33 cellular contexts compared by ENCODE assay signal in genomic region chr20:4303136-4303535, GRCh38. TPM values are rescaled to one million over a fixed set of nuclear protein-coding genes. Genes with fewer than 3 reads are reported as not detected.
DNase-seq lines count a peak whose midpoint lies in the region; ATAC-seq, FAIRE-seq and TF ChIP-seq lines count a peak whose summit lies in the region.
"Had no signal": no experiment of that assay in that cellular context is flagged by ENCODE, and none has a peak within 500 bp of the region (broad histone marks: within the 10 kb centered on the region; RNA-seq: fewer than 3 reads in every experiment).

No MANE protein-coding gene starts in this region.

- no peaks in the 10 kb centered on the region for H3K27me3 ChIP-seq in right atrium auricular region
- H3K27me3 ChIP-seq in H1 (replicated peaks in 1 of 4; ENCODE audit: control insufficient read depth in 3 of 4, extremely low read depth in 1 of 4, insufficient read depth in 3 of 4, low read length in 3 of 4): no peaks in the 10 kb centered on the region
- H3K27me3 ChIP-seq in Caco-2 (replicated peaks; ENCODE audit: control insufficient read depth, insufficient read depth, low read length): no peaks in the 10 kb centered on the region
- H3K27me3 ChIP-seq: BE2C, BLaER1 had no signal

- H2BK120ac ChIP-seq in H1 (replicated peaks; ENCODE audit: low read depth, low read length): no peak overlapping the region

- WGBS in H1 (ENCODE audit: extremely low coverage in 1 of 2, insufficient coverage in 1 of 2, insufficient read length in 1 of 2, insufficient replicate concordance in 2 of 2, low coverage in 1 of 2, low lambda C conversion rate in 2 of 2, missing lambda C conversion rate in 1 of 2), 2 experiments: 86% methylated on average over 7 of the region's 7 CpGs; no CpG with 5 or more reads in 1 of the 2 experiments

- ATAC-seq in Right ventricle myocardium superior (ENCODE audit: poor library complexity) (no peak), T-helper 17 cell (no peak)
- ATAC-seq: GM12878 had no signal

- no peak overlapping the region for H3K4me2 ChIP-seq in H1 (ENCODE audit: insufficient read depth in 1 of 2, low read depth in 2 of 2, low read length in 2 of 2)
- H3K4me2 ChIP-seq: BLaER1 had no signal

- H2BK5ac ChIP-seq in H1 (ENCODE audit: low read depth, low read length): no peak overlapping the region

- H3K56ac ChIP-seq in H1 (replicated peaks; ENCODE audit: insufficient read length, low read depth, low read length): no peak overlapping the region

- 0 out of 2 replicates have a peak overlapping the region, but pooled peaks have one; percentile 57 for H2AFZ ChIP-seq in H1 (ENCODE audit: low read length)

- no peak overlapping the region for H3K4me3 Mint-ChIP-seq in osteocyte (ENCODE audit: unreplicated experiment)
- no peak overlapping the region for H3K4me3 Mint-ChIP-seq in T-helper 17 cell
- H3K4me3 Mint-ChIP-seq in Caco-2 (ENCODE audit: unreplicated experiment): no peak overlapping the region
- H3K4me3 Mint-ChIP-seq: CD14-positive monocyte; CD4-positive, alpha-beta memory T cell; CD4-positive, CD25-positive, alpha-beta regulatory T cell; CD8-positive, alpha-beta memory T cell had no signal

- TF ChIP-seq EP300 in H1 (IDR thresholded peaks at IDR 0.05; ENCODE audit: borderline replicate concordance in 1 of 2, low read depth in 2 of 2, low read length in 2 of 2): no peak

- H3K9ac ChIP-seq in H1 (replicated peaks in 1 of 4; ENCODE audit: extremely low read depth in 1 of 4, low read depth in 3 of 4, low read length in 3 of 4): peak overlapping the region in 1 of 4 experiments; percentile 37; a peak in 1 of 7 replicates
- H3K9ac ChIP-seq: BLaER1 had no signal

- H4K5ac ChIP-seq in H1 (ENCODE audit: insufficient read length, low read depth, low read length): no peak overlapping the region

- DNase-seq in right atrium auricular region (ENCODE audit: low spot score): peak; percentile 54
- DNase-seq in Right ventricle myocardium superior: no peak
- peak in 1 of 2 experiments; percentile 31 for DNase-seq in H1 (ENCODE audit: low read depth in 1 of 2, low spot score in 2 of 2)
- DNase-seq in islet precursor cell: peak; percentile 17
- DNase-seq in osteocyte (ENCODE audit: extremely low spot score, unreplicated experiment): peak; percentile 73
- DNase-seq in NCI-H82 (lab: John Stamatoyannopoulos, UW): no peak
- no peak for DNase-seq in T-helper 17 cell
- no peak for DNase-seq in Caco-2
- DNase-seq: 8988T; ACHN; BE2C; C1 segment of cervical spinal cord; Calu3; CD4-positive, alpha-beta memory T cell; CD4-positive, CD25-positive, alpha-beta regulatory T cell; CD8-positive, alpha-beta memory T cell; COR-L47; DMS153; DMS53; DMS79; DND-41; EL; GDM1 had no signal

- CTCF ChIA-PET in H1 (lab: Charles Lee; ENCODE audit: partially characterized antibody): no interaction called here
- CTCF ChIA-PET in Caco-2 (lab: Charles Lee): no interaction called here

- H3K23ac ChIP-seq in H1 (ENCODE audit: insufficient read length): no peak overlapping the region

- no peak for FAIRE-seq in H1 (lab: Jason Lieb, UNC)
- FAIRE-seq: A204.1, D721Med, GM12878, GM12892, GM18507, GM19239 had no signal

- no peak overlapping the region for H2AK5ac ChIP-seq in H1 (ENCODE audit: low read depth, low read length)

- no peak overlapping the region for H3K4me3 ChIP-seq in right atrium auricular region
- H3K4me3 ChIP-seq in H1 (ENCODE audit: extremely low read depth in 1 of 4, insufficient read depth in 2 of 4, low read depth in 3 of 4, low read length in 4 of 4): no peak overlapping the region
- no peak overlapping the region for H3K4me3 ChIP-seq in Caco-2 (ENCODE audit: low read depth, low read length)
- H3K4me3 ChIP-seq: BLaER1, GM12878 had no signal

- no peaks in the 10 kb centered on the region for H3K9me3 Mint-ChIP-seq in osteocyte (ENCODE audit: unreplicated experiment)
- H3K9me3 Mint-ChIP-seq in Caco-2 (ENCODE audit: unreplicated experiment): peaks cover 11% of the 10 kb centered on the region
- H3K9me3 Mint-ChIP-seq: CD8-positive, alpha-beta memory T cell had no signal

- TF ChIP-seq POLR2A in H1 (IDR thresholded peaks at IDR 0.05; ENCODE audit: control extremely low read depth in 1 of 2, low read depth in 2 of 2, low read length in 2 of 2): no peak

- no peaks in the 10 kb centered on the region for H3K9me3 ChIP-seq in right atrium auricular region
- no peaks in the 10 kb centered on the region for H3K9me3 ChIP-seq in H1 (ENCODE audit: insufficient read depth in 2 of 2, low read depth in 1 of 2, low read length in 1 of 2)
- H3K9me3 ChIP-seq in T-helper 17 cell (ENCODE audit: control insufficient read depth, low read length, poor library complexity, severe bottlenecking): no peaks in the 10 kb centered on the region
- H3K9me3 ChIP-seq in Caco-2: no peaks in the 10 kb centered on the region
- H3K9me3 ChIP-seq: BE2C, BLaER1 had no signal

- TF ChIP-seq CTCF in right atrium auricular region (IDR thresholded peaks at IDR 0.05) (no peak), H1 (IDR thresholded peaks at IDR 0.05; ENCODE audit: control extremely low read depth in 1 of 3, insufficient read depth in 1 of 3, low read depth in 1 of 3, low read length in 3 of 3) (no peak), osteocyte (IDR thresholded peaks at IDR 0.05) (no peak), Caco-2 (IDR thresholded peaks at IDR 0.05; ENCODE audit: insufficient read depth in 1 of 2, low read depth in 1 of 2, low read length in 1 of 2, severe bottlenecking in 1 of 2, unreplicated experiment in 1 of 2) (no peak)

- POLR2A ChIA-PET in H1 (lab: Charles Lee; ENCODE audit: partially characterized antibody) (no interaction called here), Caco-2 (lab: Charles Lee) (no interaction called here)

- H3K36me3 ChIP-seq in right atrium auricular region (no peaks in the 10 kb centered on the region), H1 (ENCODE audit: control insufficient read depth in 2 of 4, insufficient read depth in 4 of 4, low read length in 3 of 4) (no peaks in the 10 kb centered on the region), Caco-2 (ENCODE audit: control insufficient read depth, insufficient read depth, low read length) (no peaks in the 10 kb centered on the region)
- H3K36me3 ChIP-seq: BE2C, BLaER1 had no signal

- no peaks in the 10 kb centered on the region for H4K20me1 ChIP-seq in H1 (replicated peaks in 1 of 2; ENCODE audit: control insufficient read depth in 1 of 2, insufficient read depth in 2 of 2, low read length in 2 of 2)
- H4K20me1 ChIP-seq: BLaER1 had no signal

- no peak overlapping the region for H3K14ac ChIP-seq in H1 (ENCODE audit: insufficient read length)

- H3K36me3 Mint-ChIP-seq in osteocyte (ENCODE audit: unreplicated experiment): no peaks in the 10 kb centered on the region
- no peaks in the 10 kb centered on the region for H3K36me3 Mint-ChIP-seq in T-helper 17 cell (ENCODE audit: low read depth)
- no peaks in the 10 kb centered on the region for H3K36me3 Mint-ChIP-seq in Caco-2 (ENCODE audit: insufficient read depth, unreplicated experiment)
- H3K36me3 Mint-ChIP-seq: CD4-positive, alpha-beta memory T cell; CD4-positive, CD25-positive, alpha-beta regulatory T cell; CD8-positive, alpha-beta memory T cell had no signal

- H4K91ac ChIP-seq in H1 (replicated peaks; ENCODE audit: insufficient read length, low read length): no peak overlapping the region

- H3K18ac ChIP-seq in H1 (ENCODE audit: extremely low read depth, low read length): no peak overlapping the region

- no peaks in the 10 kb centered on the region for H3K79me1 ChIP-seq in H1 (ENCODE audit: low read depth, low read length)

- no peak overlapping the region for H4K8ac ChIP-seq in H1 (ENCODE audit: extremely low read depth, insufficient read depth, low read length)

- H3K27ac ChIP-seq in right atrium auricular region (no peak overlapping the region), H1 (ENCODE audit: low read depth, low read length) (no peak overlapping the region)
- H3K27ac ChIP-seq: BLaER1 had no signal

- H2BK15ac ChIP-seq in H1 (ENCODE audit: low read length): no peak overlapping the region

- H3K79me2 ChIP-seq in H1 (ENCODE audit: control insufficient read depth in 1 of 2, insufficient read depth in 2 of 2, low read length in 2 of 2): no peaks in the 10 kb centered on the region

- no peaks in the 10 kb centered on the region for H3K4me1 ChIP-seq in right atrium auricular region
- H3K4me1 ChIP-seq in H1 (replicated peaks in 1 of 4; ENCODE audit: control insufficient read depth in 3 of 4, insufficient read depth in 4 of 4, low read length in 3 of 4): no peaks in the 10 kb centered on the region
- no peaks in the 10 kb centered on the region for H3K4me1 ChIP-seq in Caco-2
- H3K4me1 ChIP-seq: BE2C, BLaER1 had no signal

- H3K4me1 Mint-ChIP-seq in osteocyte (ENCODE audit: unreplicated experiment) (no peaks in the 10 kb centered on the region), T-helper 17 cell (no peaks in the 10 kb centered on the region), Caco-2 (ENCODE audit: low read depth, unreplicated experiment) (no peaks in the 10 kb centered on the region)
- H3K4me1 Mint-ChIP-seq: CD4-positive, alpha-beta memory T cell; CD4-positive, CD25-positive, alpha-beta regulatory T cell; CD8-positive, alpha-beta memory T cell had no signal

- intact Hi-C loops in Right ventricle myocardium superior (cut with DNase I): no loop called here
- intact Hi-C loops in Caco-2 (cut with micrococcal nuclease; ENCODE audit: unreplicated experiment): no loop called here

- H3K23me2 ChIP-seq in H1 (ENCODE audit: low read depth, low read length): no peaks in the 10 kb centered on the region

- BruUV-seq in Caco-2 (replicated peaks; lab: Mats Ljungman, UMichigan): no TSS peak

- no peak overlapping the region for H2BK20ac ChIP-seq in H1 (ENCODE audit: low read length)

- H2BK12ac ChIP-seq in H1 (ENCODE audit: low read depth, low read length): no peak overlapping the region

- no peak overlapping the region for H3K4ac ChIP-seq in H1 (replicated peaks; ENCODE audit: insufficient read length, low read depth, low read length)

- no peak overlapping the region for H3K27ac Mint-ChIP-seq in osteocyte (ENCODE audit: unreplicated experiment)
- H3K27ac Mint-ChIP-seq in T-helper 17 cell: no peak overlapping the region
- H3K27ac Mint-ChIP-seq in Caco-2 (ENCODE audit: unreplicated experiment): no peak overlapping the region
- H3K27ac Mint-ChIP-seq: CD4-positive, alpha-beta memory T cell; CD4-positive, CD25-positive, alpha-beta regulatory T cell; CD8-positive, alpha-beta memory T cell had no signal

- no peaks in the 10 kb centered on the region for H3K27me3 Mint-ChIP-seq in osteocyte (ENCODE audit: unreplicated experiment)
- H3K27me3 Mint-ChIP-seq in T-helper 17 cell: peaks cover 65% of the 10 kb centered on the region
- peaks cover 4% of the 10 kb centered on the region for H3K27me3 Mint-ChIP-seq in Caco-2 (ENCODE audit: insufficient read depth, unreplicated experiment)

- TF ChIP-seq RAD21 in H1 (IDR thresholded peaks at IDR 0.05 in 1 of 2, conservative IDR thresholded peaks at IDR 0.05 in 1 of 2; ENCODE audit: low read depth in 2 of 2, low read length in 2 of 2): no peak

RNA-seq across cellular contexts. Expression of gene ADRA1D, which starts 54.0 kb away (rescaled TPM):
- total RNA-seq in right atrium auricular region (not detected), Right ventricle myocardium superior (0.11 TPM), osteocyte (0.16 TPM in 2 replicates), T-helper 17 cell (not detected), Caco-2 (2022) (0.86 and 1.2 TPM in 2 replicates)
- 0.23 and 0.24 TPM in 2 replicates for total RNA-seq in H1 (2021; fragmentation: NEBNext Ultra II Directional; extraction: Animal tissue kit (Norgen Biotek cat#: 25700))
- 0.47 and 0.63 TPM in 2 replicates for polyA plus RNA-seq in H1 (2011; rRNA removed)
- polyA plus RNA-seq in H1 (2011; cell fraction: cytosol; rRNA removed): 0.19 TPM
- polyA plus RNA-seq in H1 (2011; cell fraction: nucleus; rRNA removed): 0.77 TPM
- 0.31 to 0.57 TPM (median 0.42 TPM) in 3 of 4 replicates, not detected in the other for polyA plus RNA-seq in H1 (2012, experiment 1 of 2)
- polyA plus RNA-seq in H1 (2012, experiment 2 of 2): 0.12 TPM
- 0.18 TPM for polyA plus RNA-seq in H1 (2013, experiment 1 of 2)
- polyA plus RNA-seq in H1 (2013, experiment 2 of 2): 0.20 TPM
- 0.19 and 0.24 TPM in 2 replicates for polyA minus RNA-seq in H1 (2011; rRNA and poly(A)+ RNA removed)
- 0.51 TPM for polyA minus RNA-seq in H1 (2011; cell fraction: cytosol; rRNA and poly(A)+ RNA removed)
- polyA minus RNA-seq in H1 (2011; cell fraction: nucleus; rRNA and poly(A)+ RNA removed): 0.60 TPM
- total RNA-seq: Calu3; CD4-positive, alpha-beta memory T cell; CD4-positive, CD25-positive, alpha-beta regulatory T cell; CD8-positive, alpha-beta memory T cell; Daoy; G401 had no signal
- polyA plus RNA-seq: CD14-positive monocyte; CD4-positive, alpha-beta memory T cell; CD4-positive, CD25-positive, alpha-beta regulatory T cell; CD8-positive, alpha-beta memory T cell had no signal

Comparison
In these comparisons a context has a peak if more than half of its experiments do, and no peak if none do; other contexts are left out.
1. DNase-seq: peak in right atrium auricular region (single experiment), islet precursor cell (single experiment) and osteocyte (single experiment); none in Right ventricle myocardium superior (single experiment), NCI-H82 (single experiment), T-helper 17 cell (0 of 3) and Caco-2 (0 of 2).